ENCODE assay signal across 1 cellular context in the genomic region with DNA sequence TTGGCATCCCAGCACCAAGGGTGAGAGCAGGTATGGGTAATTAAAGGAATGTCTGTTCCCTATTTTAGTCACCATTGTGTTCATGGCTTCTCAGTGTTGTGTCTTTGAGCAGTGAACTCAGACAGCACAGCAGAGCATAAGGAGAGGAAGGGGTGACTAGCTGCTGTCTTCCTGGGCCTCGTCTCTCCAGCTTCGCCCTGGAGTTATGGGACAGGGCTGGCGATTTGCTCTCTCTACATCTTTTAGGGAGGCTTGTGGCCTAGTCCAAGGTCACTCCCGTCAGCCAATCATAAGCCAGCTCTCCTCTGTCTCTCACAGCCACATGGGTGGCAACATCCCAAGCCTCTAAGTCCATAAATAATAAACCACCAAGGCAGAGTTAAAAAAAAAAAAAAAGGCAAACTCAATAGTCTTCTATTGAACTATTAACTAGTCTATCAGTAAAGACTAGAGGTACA.
A peak's percentile ranks its signal among the peaks of the same experiment; 100 is the strongest.
TF ChIP-seq lines count a peak whose summit lies in the region.

No MANE protein-coding gene starts in this region.

TF ChIP-seq in HepG2, 621 proteins besides CTCF, POLR2A, EP300 and RAD21 (continues in another document):
- TF ChIP-seq HOXA3 (CRISPR knock-in tag; IDR thresholded peaks at IDR 0.05) (peak; percentile 4; the same call in 1 of the 2 replicates), RBAK (CRISPR knock-in tag; IDR thresholded peaks at IDR 0.05) (no peak), CHCHD3 (CRISPR knock-in tag; IDR thresholded peaks at IDR 0.05) (no peak), KLF16 (CRISPR knock-in tag; IDR thresholded peaks at IDR 0.05) (0 out of 4 replicates have a peak, but pooled peaks of 1 of the 2 experiments have one; percentile 12), RAD51 (IDR thresholded peaks at IDR 0.05; ENCODE audit: borderline replicate concordance) (no peak), RBM22 (optimal IDR thresholded peaks at IDR 0.05; ENCODE audit: low read length) (peak; percentile 88), ZNF335 (CRISPR knock-in tag; IDR thresholded peaks at IDR 0.05) (0 out of 2 replicates have a peak, but pooled peaks have one; percentile 14), ZNF703 (CRISPR knock-in tag; IDR thresholded peaks at IDR 0.05; ENCODE audit: borderline replicate concordance) (0 out of 2 replicates have a peak, but pooled peaks have one; percentile 10), STAT5B (CRISPR knock-in tag; IDR thresholded peaks at IDR 0.05) (no peak), ZNF605 (CRISPR knock-in tag; IDR thresholded peaks at IDR 0.05) (peak; percentile 5; the same call in 1 of the 2 replicates), NFKB2 (CRISPR knock-in tag; IDR thresholded peaks at IDR 0.05; ENCODE audit: borderline replicate concordance) (0 out of 2 replicates have a peak, but pooled peaks have one; percentile 46), FOXA3 (CRISPR knock-in tag; IDR thresholded peaks at IDR 0.05) (no peak), MED1 (CRISPR knock-in tag; IDR thresholded peaks at IDR 0.05) (peak; percentile 11; the same call in 1 of the 2 replicates), ZNF749 (CRISPR knock-in tag; IDR thresholded peaks at IDR 0.05; ENCODE audit: borderline replicate concordance) (peak; percentile 41; the same call in 1 of the 2 replicates), NCOA5 (CRISPR knock-in tag; IDR thresholded peaks at IDR 0.05) (0 out of 2 replicates have a peak, but pooled peaks have one; percentile 16), ZFP36L1 (CRISPR knock-in tag; IDR thresholded peaks at IDR 0.05) (0 out of 2 replicates have a peak, but pooled peaks have one; percentile 34), MED8 (CRISPR knock-in tag; IDR thresholded peaks at IDR 0.05; ENCODE audit: insufficient replicate concordance) (peak; percentile 8), ZNF629 (CRISPR knock-in tag; conservative IDR thresholded peaks at IDR 0.05) (0 out of 2 replicates have a peak, but pooled peaks have one; percentile 3), FOSL2 (CRISPR knock-in tag; IDR thresholded peaks at IDR 0.05) (peak; percentile 2; the same call in 1 of the 2 replicates), ZNF672 (CRISPR knock-in tag; IDR thresholded peaks at IDR 0.05) (0 out of 2 replicates have a peak, but pooled peaks have one; percentile 44), TEAD3 (CRISPR knock-in tag; optimal IDR thresholded peaks at IDR 0.05; ENCODE audit: borderline replicate concordance) (peak; percentile 1), CREM (IDR thresholded peaks at IDR 0.05) (no peak), CREM (CRISPR knock-in tag; IDR thresholded peaks at IDR 0.05) (no peak), ZC3H13 (CRISPR knock-in tag; IDR thresholded peaks at IDR 0.05) (0 out of 2 replicates have a peak, but pooled peaks have one; percentile 23), ZNF430 (CRISPR knock-in tag; IDR thresholded peaks at IDR 0.05) (peak; percentile 65; the same call in 1 of the 2 replicates), BRD4 (CRISPR knock-in tag; IDR thresholded peaks at IDR 0.05) (no peak), POLR2AphosphoS5 (IDR thresholded peaks at IDR 0.05; ENCODE audit: low read depth, low read length) (peak; percentile 40; the same call in 1 of the 2 replicates), SP4 (CRISPR knock-in tag; IDR thresholded peaks at IDR 0.05) (no peak), NFYB (CRISPR knock-in tag; IDR thresholded peaks at IDR 0.05) (0 out of 2 replicates have a peak, but pooled peaks have one; percentile 18), SSRP1 (CRISPR knock-in tag; IDR thresholded peaks at IDR 0.05) (no peak), ZNF546 (CRISPR knock-in tag; conservative IDR thresholded peaks at IDR 0.05) (peak; percentile 34; the same call in 1 of the 2 replicates), GPN1 (CRISPR knock-in tag; IDR thresholded peaks at IDR 0.05; ENCODE audit: borderline replicate concordance) (no peak), ZNF224 (CRISPR knock-in tag; IDR thresholded peaks at IDR 0.05) (0 out of 2 replicates have a peak, but pooled peaks have one; percentile 86), ZSCAN31 (CRISPR knock-in tag; IDR thresholded peaks at IDR 0.05; ENCODE audit: low read depth) (peak; percentile 29; the same call in 1 of the 2 replicates), FOSL1 (CRISPR knock-in tag; IDR thresholded peaks at IDR 0.05; ENCODE audit: borderline replicate concordance) (no peak)
- TF ChIP-seq, protein P1, sequence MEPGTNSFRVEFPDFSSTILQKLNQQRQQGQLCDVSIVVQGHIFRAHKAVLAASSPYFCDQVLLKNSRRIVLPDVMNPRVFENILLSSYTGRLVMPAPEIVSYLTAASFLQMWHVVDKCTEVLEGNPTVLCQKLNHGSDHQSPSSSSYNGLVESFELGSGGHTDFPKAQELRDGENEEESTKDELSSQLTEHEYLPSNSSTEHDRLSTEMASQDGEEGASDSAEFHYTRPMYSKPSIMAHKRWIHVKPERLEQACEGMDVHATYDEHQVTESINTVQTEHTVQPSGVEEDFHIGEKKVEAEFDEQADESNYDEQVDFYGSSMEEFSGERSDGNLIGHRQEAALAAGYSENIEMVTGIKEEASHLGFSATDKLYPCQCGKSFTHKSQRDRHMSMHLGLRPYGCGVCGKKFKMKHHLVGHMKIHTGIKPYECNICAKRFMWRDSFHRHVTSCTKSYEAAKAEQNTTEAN (CRISPR knock-in tag; conservative IDR thresholded peaks at IDR 0.05) = 0 out of 2 replicates have a peak, but pooled peaks have one; percentile 17
- TF ChIP-seq, protein P2, sequence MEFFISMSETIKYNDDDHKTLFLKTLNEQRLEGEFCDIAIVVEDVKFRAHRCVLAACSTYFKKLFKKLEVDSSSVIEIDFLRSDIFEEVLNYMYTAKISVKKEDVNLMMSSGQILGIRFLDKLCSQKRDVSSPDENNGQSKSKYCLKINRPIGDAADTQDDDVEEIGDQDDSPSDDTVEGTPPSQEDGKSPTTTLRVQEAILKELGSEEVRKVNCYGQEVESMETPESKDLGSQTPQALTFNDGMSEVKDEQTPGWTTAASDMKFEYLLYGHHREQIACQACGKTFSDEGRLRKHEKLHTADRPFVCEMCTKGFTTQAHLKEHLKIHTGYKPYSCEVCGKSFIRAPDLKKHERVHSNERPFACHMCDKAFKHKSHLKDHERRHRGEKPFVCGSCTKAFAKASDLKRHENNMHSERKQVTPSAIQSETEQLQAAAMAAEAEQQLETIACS (CRISPR knock-in tag; IDR thresholded peaks at IDR 0.05) = peak; percentile 27; the same call in 1 of the 2 replicates
- TF ChIP-seq, protein P3, sequence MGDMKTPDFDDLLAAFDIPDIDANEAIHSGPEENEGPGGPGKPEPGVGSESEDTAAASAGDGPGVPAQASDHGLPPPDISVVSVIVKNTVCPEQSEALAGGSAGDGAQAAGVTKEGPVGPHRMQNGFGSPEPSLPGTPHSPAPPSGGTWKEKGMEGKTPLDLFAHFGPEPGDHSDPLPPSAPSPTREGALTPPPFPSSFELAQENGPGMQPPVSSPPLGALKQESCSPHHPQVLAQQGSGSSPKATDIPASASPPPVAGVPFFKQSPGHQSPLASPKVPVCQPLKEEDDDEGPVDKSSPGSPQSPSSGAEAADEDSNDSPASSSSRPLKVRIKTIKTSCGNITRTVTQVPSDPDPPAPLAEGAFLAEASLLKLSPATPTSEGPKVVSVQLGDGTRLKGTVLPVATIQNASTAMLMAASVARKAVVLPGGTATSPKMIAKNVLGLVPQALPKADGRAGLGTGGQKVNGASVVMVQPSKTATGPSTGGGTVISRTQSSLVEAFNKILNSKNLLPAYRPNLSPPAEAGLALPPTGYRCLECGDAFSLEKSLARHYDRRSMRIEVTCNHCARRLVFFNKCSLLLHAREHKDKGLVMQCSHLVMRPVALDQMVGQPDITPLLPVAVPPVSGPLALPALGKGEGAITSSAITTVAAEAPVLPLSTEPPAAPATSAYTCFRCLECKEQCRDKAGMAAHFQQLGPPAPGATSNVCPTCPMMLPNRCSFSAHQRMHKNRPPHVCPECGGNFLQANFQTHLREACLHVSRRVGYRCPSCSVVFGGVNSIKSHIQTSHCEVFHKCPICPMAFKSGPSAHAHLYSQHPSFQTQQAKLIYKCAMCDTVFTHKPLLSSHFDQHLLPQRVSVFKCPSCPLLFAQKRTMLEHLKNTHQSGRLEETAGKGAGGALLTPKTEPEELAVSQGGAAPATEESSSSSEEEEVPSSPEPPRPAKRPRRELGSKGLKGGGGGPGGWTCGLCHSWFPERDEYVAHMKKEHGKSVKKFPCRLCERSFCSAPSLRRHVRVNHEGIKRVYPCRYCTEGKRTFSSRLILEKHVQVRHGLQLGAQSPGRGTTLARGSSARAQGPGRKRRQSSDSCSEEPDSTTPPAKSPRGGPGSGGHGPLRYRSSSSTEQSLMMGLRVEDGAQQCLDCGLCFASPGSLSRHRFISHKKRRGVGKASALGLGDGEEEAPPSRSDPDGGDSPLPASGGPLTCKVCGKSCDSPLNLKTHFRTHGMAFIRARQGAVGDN (CRISPR knock-in tag; IDR thresholded peaks at IDR 0.05) = peak; percentile 58
- TF ChIP-seq, protein P4, sequence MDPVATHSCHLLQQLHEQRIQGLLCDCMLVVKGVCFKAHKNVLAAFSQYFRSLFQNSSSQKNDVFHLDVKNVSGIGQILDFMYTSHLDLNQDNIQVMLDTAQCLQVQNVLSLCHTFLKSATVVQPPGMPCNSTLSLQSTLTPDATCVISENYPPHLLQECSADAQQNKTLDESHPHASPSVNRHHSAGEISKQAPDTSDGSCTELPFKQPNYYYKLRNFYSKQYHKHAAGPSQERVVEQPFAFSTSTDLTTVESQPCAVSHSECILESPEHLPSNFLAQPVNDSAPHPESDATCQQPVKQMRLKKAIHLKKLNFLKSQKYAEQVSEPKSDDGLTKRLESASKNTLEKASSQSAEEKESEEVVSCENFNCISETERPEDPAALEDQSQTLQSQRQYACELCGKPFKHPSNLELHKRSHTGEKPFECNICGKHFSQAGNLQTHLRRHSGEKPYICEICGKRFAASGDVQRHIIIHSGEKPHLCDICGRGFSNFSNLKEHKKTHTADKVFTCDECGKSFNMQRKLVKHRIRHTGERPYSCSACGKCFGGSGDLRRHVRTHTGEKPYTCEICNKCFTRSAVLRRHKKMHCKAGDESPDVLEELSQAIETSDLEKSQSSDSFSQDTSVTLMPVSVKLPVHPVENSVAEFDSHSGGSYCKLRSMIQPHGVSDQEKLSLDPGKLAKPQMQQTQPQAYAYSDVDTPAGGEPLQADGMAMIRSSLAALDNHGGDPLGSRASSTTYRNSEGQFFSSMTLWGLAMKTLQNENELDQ (CRISPR knock-in tag; IDR thresholded peaks at IDR 0.05; ENCODE audit: borderline replicate concordance) = peak; percentile 80; the same call in 1 of the 2 replicates
- TF ChIP-seq, protein P5, sequence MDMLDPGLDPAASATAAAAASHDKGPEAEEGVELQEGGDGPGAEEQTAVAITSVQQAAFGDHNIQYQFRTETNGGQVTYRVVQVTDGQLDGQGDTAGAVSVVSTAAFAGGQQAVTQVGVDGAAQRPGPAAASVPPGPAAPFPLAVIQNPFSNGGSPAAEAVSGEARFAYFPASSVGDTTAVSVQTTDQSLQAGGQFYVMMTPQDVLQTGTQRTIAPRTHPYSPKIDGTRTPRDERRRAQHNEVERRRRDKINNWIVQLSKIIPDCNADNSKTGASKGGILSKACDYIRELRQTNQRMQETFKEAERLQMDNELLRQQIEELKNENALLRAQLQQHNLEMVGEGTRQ (IDR thresholded peaks at IDR 0.05; ENCODE audit: low read depth, low read length) = no peak
- TF ChIP-seq, protein P5 (CRISPR knock-in tag; IDR thresholded peaks at IDR 0.05; ENCODE audit: borderline replicate concordance) = no peak
- TF ChIP-seq, protein P6, sequence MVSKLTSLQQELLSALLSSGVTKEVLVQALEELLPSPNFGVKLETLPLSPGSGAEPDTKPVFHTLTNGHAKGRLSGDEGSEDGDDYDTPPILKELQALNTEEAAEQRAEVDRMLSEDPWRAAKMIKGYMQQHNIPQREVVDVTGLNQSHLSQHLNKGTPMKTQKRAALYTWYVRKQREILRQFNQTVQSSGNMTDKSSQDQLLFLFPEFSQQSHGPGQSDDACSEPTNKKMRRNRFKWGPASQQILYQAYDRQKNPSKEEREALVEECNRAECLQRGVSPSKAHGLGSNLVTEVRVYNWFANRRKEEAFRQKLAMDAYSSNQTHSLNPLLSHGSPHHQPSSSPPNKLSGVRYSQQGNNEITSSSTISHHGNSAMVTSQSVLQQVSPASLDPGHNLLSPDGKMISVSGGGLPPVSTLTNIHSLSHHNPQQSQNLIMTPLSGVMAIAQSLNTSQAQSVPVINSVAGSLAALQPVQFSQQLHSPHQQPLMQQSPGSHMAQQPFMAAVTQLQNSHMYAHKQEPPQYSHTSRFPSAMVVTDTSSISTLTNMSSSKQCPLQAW (CRISPR knock-in tag; IDR thresholded peaks at IDR 0.05) = 0 out of 2 replicates have a peak, but pooled peaks have one; percentile 34
- TF ChIP-seq, protein P7, sequence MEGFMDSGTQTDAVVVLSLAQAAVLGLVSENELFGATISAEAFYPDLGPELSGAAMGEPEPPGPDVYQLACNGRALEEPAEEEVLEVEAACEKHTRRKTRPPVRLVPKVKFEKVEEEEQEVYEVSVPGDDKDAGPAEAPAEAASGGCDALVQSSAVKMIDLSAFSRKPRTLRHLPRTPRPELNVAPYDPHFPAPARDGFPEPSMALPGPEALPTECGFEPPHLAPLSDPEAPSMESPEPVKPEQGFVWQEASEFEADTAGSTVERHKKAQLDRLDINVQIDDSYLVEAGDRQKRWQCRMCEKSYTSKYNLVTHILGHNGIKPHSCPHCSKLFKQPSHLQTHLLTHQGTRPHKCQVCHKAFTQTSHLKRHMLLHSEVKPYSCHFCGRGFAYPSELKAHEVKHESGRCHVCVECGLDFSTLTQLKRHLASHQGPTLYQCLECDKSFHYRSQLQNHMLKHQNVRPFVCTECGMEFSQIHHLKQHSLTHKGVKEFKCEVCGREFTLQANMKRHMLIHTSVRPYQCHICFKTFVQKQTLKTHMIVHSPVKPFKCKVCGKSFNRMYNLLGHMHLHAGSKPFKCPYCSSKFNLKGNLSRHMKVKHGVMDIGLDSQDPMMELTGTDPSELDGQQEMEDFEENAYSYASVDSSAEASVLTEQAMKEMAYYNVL (CRISPR knock-in tag; IDR thresholded peaks at IDR 0.05; ENCODE audit: borderline replicate concordance) = no peak
- TF ChIP-seq, protein P8, sequence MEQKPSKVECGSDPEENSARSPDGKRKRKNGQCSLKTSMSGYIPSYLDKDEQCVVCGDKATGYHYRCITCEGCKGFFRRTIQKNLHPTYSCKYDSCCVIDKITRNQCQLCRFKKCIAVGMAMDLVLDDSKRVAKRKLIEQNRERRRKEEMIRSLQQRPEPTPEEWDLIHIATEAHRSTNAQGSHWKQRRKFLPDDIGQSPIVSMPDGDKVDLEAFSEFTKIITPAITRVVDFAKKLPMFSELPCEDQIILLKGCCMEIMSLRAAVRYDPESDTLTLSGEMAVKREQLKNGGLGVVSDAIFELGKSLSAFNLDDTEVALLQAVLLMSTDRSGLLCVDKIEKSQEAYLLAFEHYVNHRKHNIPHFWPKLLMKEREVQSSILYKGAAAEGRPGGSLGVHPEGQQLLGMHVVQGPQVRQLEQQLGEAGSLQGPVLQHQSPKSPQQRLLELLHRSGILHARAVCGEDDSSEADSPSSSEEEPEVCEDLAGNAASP (CRISPR knock-in tag; IDR thresholded peaks at IDR 0.05; ENCODE audit: borderline replicate concordance) = no peak
